ENCODE assay signal across 1 cellular context in genomic region chr1:151368745-151369610, GRCh38.
TF ChIP-seq lines count a peak whose summit lies in the region.

No MANE protein-coding gene starts in this region.

TF ChIP-seq in H1, 55 proteins besides CTCF, POLR2A, EP300 and RAD21:
- TF ChIP-seq HDAC2 (IDR thresholded peaks at IDR 0.05; ENCODE audit: borderline replicate concordance in 1 of 2, low read depth in 2 of 2, low read length in 2 of 2) (no peak), SP1 (IDR thresholded peaks at IDR 0.05; ENCODE audit: low read depth, low read length) (no peak), FOSL1 (IDR thresholded peaks at IDR 0.05; ENCODE audit: insufficient read depth, low read depth, low read length) (no peak), KDM4A (IDR thresholded peaks at IDR 0.05; ENCODE audit: low read depth, low read length, severe bottlenecking) (no peak)
TF ChIP-seq in H1: peak in this region for 0.
